8 cellular contexts compared by ENCODE assay signal in genomic region chr4:164087733-164088132, GRCh38.
"Had no signal": no experiment of that assay in that cellular context is flagged by ENCODE, and none has a peak within 500 bp of the region (broad histone marks: within the 10 kb centered on the region; RNA-seq: fewer than 3 reads in every experiment).

No MANE protein-coding gene starts in this region.

- H3K4me1 ChIP-seq: HAP-1 had no signal

- ATAC-seq: HCT116, HepG2 had no signal

- DNase-seq: GM23248, GOT3, H7, HFFc6 had no signal

- H3K27ac ChIP-seq: GM23248, HL-60 had no signal

- H3K9me3 ChIP-seq: HAP-1 had no signal

- H3K36me3 ChIP-seq: HAP-1 had no signal

- H3K4me3 ChIP-seq: GM23248, HAP-1 had no signal
